ENCODE assay signal across 8 cellular contexts in genomic region chr3:52533623-52534280, GRCh38. TPM values are rescaled to one million over a fixed set of nuclear protein-coding genes. Genes with fewer than 3 reads are reported as not detected.
A peak's percentile ranks its signal among the peaks of the same experiment; 100 is the strongest.
DNase-seq lines count a peak whose midpoint lies in the region; ATAC-seq and TF ChIP-seq lines count a peak whose summit lies in the region.

Gene NT5DC2, minus strand, starts transcription at chr3:52533857. Its CDS starts 120 bp downstream, at chr3:52533737.

- no peaks in the 10 kb centered on the region for H3K27me3 ChIP-seq in effector memory CD4-positive, alpha-beta T cell (replicated peaks; ENCODE audit: control insufficient read depth, insufficient read depth, low read length, poor library complexity, severe bottlenecking)

- POLR2A ChIA-PET in activated CD4-positive, alpha-beta memory T cell treated with anti-CD3 and anti-CD28 coated beads, Interleukin-2, amount 10 ng/mL, durations not matched to agents 7 days and 5 days (lab: Charles Lee), result no interaction called here

- peak within 1 kb of the TSS; percentile 64 for H3K4me3 ChIP-seq in effector memory CD4-positive, alpha-beta T cell (ENCODE audit: insufficient read depth, low read depth, low read length, poor library complexity, severe bottlenecking)

- no peak for ATAC-seq in HG03520 (IDR thresholded peaks at IDR 0.05; ENCODE audit: unreplicated experiment)

- H3K9me3 Mint-ChIP-seq in HFFc6, result no peaks in the 10 kb centered on the region
- H3K9me3 Mint-ChIP-seq in activated CD4-positive, alpha-beta memory T cell treated with anti-CD3 and anti-CD28 coated beads, Interleukin-2, amount 10 ng/mL, durations not matched to agents 7 days and 5 days, result no peaks in the 10 kb centered on the region

- no peaks in the 10 kb centered on the region for H3K9me3 ChIP-seq in effector memory CD4-positive, alpha-beta T cell (ENCODE audit: control insufficient read depth, low read length)

- H3K27ac ChIP-seq in effector memory CD4-positive, alpha-beta T cell (ENCODE audit: insufficient read depth, low read length, poor library complexity, severe bottlenecking), result no peak within 1 kb of the TSS

- H3K4me1 Mint-ChIP-seq in HFFc6 (ENCODE audit: low read depth), result peaks cover 59% of the 10 kb centered on the region
- peaks cover 41% of the 10 kb centered on the region for H3K4me1 Mint-ChIP-seq in activated CD4-positive, alpha-beta memory T cell treated with anti-CD3 and anti-CD28 coated beads, Interleukin-2, amount 10 ng/mL, durations not matched to agents 7 days and 5 days

- peak within 1 kb of the TSS; percentile 82 for H3K27ac Mint-ChIP-seq in HFFc6
- H3K27ac Mint-ChIP-seq in activated CD4-positive, alpha-beta memory T cell treated with anti-CD3 and anti-CD28 coated beads, Interleukin-2, amount 10 ng/mL, durations not matched to agents 7 days and 5 days, result peak within 1 kb of the TSS; percentile 62

- CTCF ChIA-PET in activated CD4-positive, alpha-beta memory T cell treated with anti-CD3 and anti-CD28 coated beads, Interleukin-2, amount 10 ng/mL, durations not matched to agents 7 days and 5 days (lab: Charles Lee), result no interaction called here

- H3K36me3 ChIP-seq in effector memory CD4-positive, alpha-beta T cell (ENCODE audit: control insufficient read depth, insufficient read depth, low read length), result no peaks in the 10 kb centered on the region

- H3K27me3 Mint-ChIP-seq in HFFc6 (ENCODE audit: insufficient read depth), result peaks cover 4% of the 10 kb centered on the region
- H3K27me3 Mint-ChIP-seq in activated CD4-positive, alpha-beta memory T cell treated with anti-CD3 and anti-CD28 coated beads, Interleukin-2, amount 10 ng/mL, durations not matched to agents 7 days and 5 days, result no peaks in the 10 kb centered on the region

- peak; percentile 27; the same call in 1 of the 2 replicates for TF ChIP-seq CTCF in HFFc6 (IDR thresholded peaks at IDR 0.05)

- peak; percentile 69 for DNase-seq in GDM1 (lab: John Stamatoyannopoulos, UW)
- DNase-seq in HFFc6, result no peak
- peak; percentile 8 for DNase-seq in NCI-H446 treated with DMSO at 0.1 percent for 48 hours (lab: John Stamatoyannopoulos, UW)
- DNase-seq in activated CD4-positive, alpha-beta memory T cell treated with anti-CD3 and anti-CD28 coated beads, Interleukin-2, amount 10 ng/mL, durations not matched to agents 7 days and 5 days, result peak; percentile 76
- DNase-seq in effector memory CD4-positive, alpha-beta T cell, result peak; percentile 41 to 54 (median 41)
- DNase-seq in medulla oblongata (ENCODE audit: extremely low spot score), result peak; percentile 74
- DNase-seq in stimulated activated CD4-positive, alpha-beta T cell treated with anti-CD3 and anti-CD28 coated beads, TNF-alpha, amount 100 ng/mL, for 48 hours (ENCODE audit: low read depth in 3 of 3), result peak; percentile 37 to 61 (median 39)

- peaks cover 17% of the 10 kb centered on the region for H3K36me3 Mint-ChIP-seq in HFFc6 (ENCODE audit: low read depth)
- H3K36me3 Mint-ChIP-seq in activated CD4-positive, alpha-beta memory T cell treated with anti-CD3 and anti-CD28 coated beads, Interleukin-2, amount 10 ng/mL, durations not matched to agents 7 days and 5 days (ENCODE audit: low read depth), result peaks cover 15% of the 10 kb centered on the region

- peaks cover 26% of the 10 kb centered on the region for H3K4me1 ChIP-seq in effector memory CD4-positive, alpha-beta T cell (ENCODE audit: control insufficient read depth, insufficient read depth, low read length, poor library complexity, severe bottlenecking)

- H3K4me3 Mint-ChIP-seq in HFFc6, result peak within 1 kb of the TSS; percentile 91
- peak within 1 kb of the TSS; percentile 76 for H3K4me3 Mint-ChIP-seq in activated CD4-positive, alpha-beta memory T cell treated with anti-CD3 and anti-CD28 coated beads, Interleukin-2, amount 10 ng/mL, durations not matched to agents 7 days and 5 days

RNA-seq across cellular contexts. Expression of gene NT5DC2, which starts in this region (rescaled TPM):
- 100 to 1,000 TPM; 156 to 198 (median 183) TPM for total RNA-seq in HFFc6 (2021; fragmentation: NEBNext Ultra II Directional; extraction: Animal tissue kit (Norgen Biotek cat#: 25700))
- 10 to 100 TPM; 26.2 to 28.1 TPM for total RNA-seq in activated CD4-positive, alpha-beta memory T cell treated with anti-CD3 and anti-CD28 coated beads, Interleukin-2, amount 10 ng/mL, durations not matched to agents 7 days and 5 days

Comparison
In these comparisons a context has a peak if more than half of its experiments do, and no peak if none do; other contexts are left out.
1. RNA of gene NT5DC2 (total RNA-seq): 156 to 198 TPM in HFFc6; 26.2 to 28.1 TPM in activated CD4-positive, alpha-beta memory T cell treated with anti-CD3 and anti-CD28 coated beads, Interleukin-2, amount 10 ng/mL, durations not matched to agents 7 days and 5 days; every median in the first group is over 4 times any median in the second.